Comparison of ENCODE assay signal across 1 cellular context in genomic region chr17:16241906-16242399, GRCh38.
TF ChIP-seq lines count a peak whose summit lies in the region.

No MANE protein-coding gene starts in this region.

TF ChIP-seq in HCT116, 20 proteins besides CTCF, POLR2A, EP300 and RAD21 (continued from another document):
- TF ChIP-seq ATF3 (IDR thresholded peaks at IDR 0.05) (no peak), ELF1 (IDR thresholded peaks at IDR 0.05; ENCODE audit: borderline replicate concordance, low read depth) (no peak), REST (IDR thresholded peaks at IDR 0.05; ENCODE audit: low read depth) (no peak)
